ENCODE assay signal across 31 cellular contexts in the genomic region with DNA sequence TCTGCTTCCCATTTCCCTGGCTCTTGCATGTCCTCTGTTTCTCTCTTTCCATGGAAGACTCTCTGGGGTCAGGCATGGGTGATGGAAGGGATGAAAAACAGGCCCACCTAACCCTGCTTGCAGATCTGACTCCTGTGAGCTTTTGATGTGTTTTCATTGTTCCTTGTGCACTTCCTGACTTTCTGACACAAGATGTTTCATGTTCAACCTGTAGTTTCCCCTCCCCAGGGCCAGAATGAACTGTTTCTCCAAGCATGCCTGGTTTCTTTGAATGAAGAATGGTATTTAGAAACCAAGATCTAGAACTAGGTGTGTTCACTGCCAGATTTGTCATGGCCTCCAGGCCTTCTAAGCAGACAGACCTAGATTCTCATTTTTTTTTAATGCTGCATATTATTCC. TPM values are rescaled to one million over a fixed set of nuclear protein-coding genes. Genes with fewer than 3 reads are reported as not detected.
DNase-seq lines count a peak whose midpoint lies in the region; ATAC-seq, FAIRE-seq and TF ChIP-seq lines count a peak whose summit lies in the region.
"Had no signal": no experiment of that assay in that cellular context is flagged by ENCODE, and none has a peak within 500 bp of the region (broad histone marks: within the 10 kb centered on the region; RNA-seq: fewer than 3 reads in every experiment).

No MANE protein-coding gene starts in this region.

- H3K9me3 Mint-ChIP-seq in activated CD4-positive, alpha-beta T cell treated with anti-CD3 and anti-CD28 coated beads for 36 hours (ENCODE audit: low read depth): no peaks in the 10 kb centered on the region
- H3K9me3 Mint-ChIP-seq in MCF 10A (ENCODE audit: unreplicated experiment) (no peaks in the 10 kb centered on the region), astrocyte (ENCODE audit: unreplicated experiment) (no peaks in the 10 kb centered on the region)
- no peaks in the 10 kb centered on the region for H3K9me3 Mint-ChIP-seq in stimulated activated effector memory CD8-positive, alpha-beta T cell treated with anti-CD3 and anti-CD28 coated beads, Interleukin-12 subunit alpha, Interleukin-12 subunit beta, amount 100 ng/mL, for 72 hours
- H3K9me3 Mint-ChIP-seq: CD14-positive monocyte, H9, neural crest cell had no signal

- H3K27ac ChIP-seq in breast epithelium: no peak overlapping the region
- no peak overlapping the region for H3K27ac ChIP-seq in astrocyte (ENCODE audit: low read depth, low read length)
- no peak overlapping the region for H3K27ac ChIP-seq in Peyer's patch
- no peak overlapping the region for H3K27ac ChIP-seq in upper lobe of left lung
- H3K27ac ChIP-seq: hepatocyte, lower lobe of right lung, pancreas, thoracic aorta, VCaP had no signal

- no peak for TF ChIP-seq POLR2A in breast epithelium (IDR thresholded peaks at IDR 0.05)
- TF ChIP-seq POLR2A in Peyer's patch (IDR thresholded peaks at IDR 0.05): no peak
- no peak for TF ChIP-seq POLR2A in upper lobe of left lung (IDR thresholded peaks at IDR 0.05)

- H3K4me3 ChIP-seq in breast epithelium (no peak overlapping the region), astrocyte (ENCODE audit: insufficient read depth, low read depth, low read length) (no peak overlapping the region), Peyer's patch (no peak overlapping the region), upper lobe of left lung (no peak overlapping the region)
- H3K4me3 ChIP-seq: hepatocyte, lower lobe of right lung, mucosa of descending colon, pancreas, thoracic aorta had no signal

- H3K9me3 ChIP-seq in breast epithelium (no peaks in the 10 kb centered on the region), astrocyte (ENCODE audit: insufficient read depth, low read depth, low read length) (no peaks in the 10 kb centered on the region), Peyer's patch (no peaks in the 10 kb centered on the region), upper lobe of left lung (no peaks in the 10 kb centered on the region)
- H3K9me3 ChIP-seq: lower lobe of right lung, mucosa of descending colon, pancreas, thoracic aorta had no signal

- POLR2A ChIA-PET in activated CD4-positive, alpha-beta T cell treated with anti-CD3 and anti-CD28 coated beads for 36 hours (lab: Charles Lee): no interaction called here
- POLR2A ChIA-PET in MCF 10A (lab: Yijun Ruan, JAX): no interaction called here

- H3K4me1 Mint-ChIP-seq in activated CD4-positive, alpha-beta T cell treated with anti-CD3 and anti-CD28 coated beads for 36 hours: peaks cover 15% of the 10 kb centered on the region
- H3K4me1 Mint-ChIP-seq in MCF 10A (ENCODE audit: insufficient read depth, unreplicated experiment) (peaks cover 11% of the 10 kb centered on the region), astrocyte (ENCODE audit: low read depth, unreplicated experiment) (no peaks in the 10 kb centered on the region)
- no peaks in the 10 kb centered on the region for H3K4me1 Mint-ChIP-seq in stimulated activated effector memory CD8-positive, alpha-beta T cell treated with anti-CD3 and anti-CD28 coated beads, Interleukin-12 subunit alpha, Interleukin-12 subunit beta, amount 100 ng/mL, for 72 hours
- H3K4me1 Mint-ChIP-seq: H9, neural crest cell had no signal

- peaks cover 5% of the 10 kb centered on the region for H4K20me1 ChIP-seq in astrocyte (ENCODE audit: insufficient read depth, low read length)

- BruUV-seq in MCF 10A (replicated peaks; lab: Mats Ljungman, UMichigan): no TSS peak

- H3K27ac Mint-ChIP-seq in activated CD4-positive, alpha-beta T cell treated with anti-CD3 and anti-CD28 coated beads for 36 hours: peak overlapping the region; percentile 44
- peak overlapping the region; percentile 55 for H3K27ac Mint-ChIP-seq in MCF 10A (ENCODE audit: low read depth, unreplicated experiment)
- peak overlapping the region; percentile 53 for H3K27ac Mint-ChIP-seq in astrocyte (ENCODE audit: unreplicated experiment)
- H3K27ac Mint-ChIP-seq in stimulated activated effector memory CD8-positive, alpha-beta T cell treated with anti-CD3 and anti-CD28 coated beads, Interleukin-12 subunit alpha, Interleukin-12 subunit beta, amount 100 ng/mL, for 72 hours: peak overlapping the region; percentile 20
- H3K27ac Mint-ChIP-seq: H9 had no signal

- no peak for TF ChIP-seq EP300 in upper lobe of left lung (IDR thresholded peaks at IDR 0.05)

- no peak for ATAC-seq in activated CD4-positive, alpha-beta T cell treated with anti-CD3 and anti-CD28 coated beads for 36 hours
- ATAC-seq in stimulated activated effector memory CD8-positive, alpha-beta T cell treated with anti-CD3 and anti-CD28 coated beads, Interleukin-12 subunit alpha, Interleukin-12 subunit beta, amount 100 ng/mL, for 72 hours: no peak
- no peak for ATAC-seq in upper lobe of left lung (ENCODE audit: low FRiP score in 2 of 2)
- ATAC-seq: lower lobe of right lung, mucosa of descending colon, pancreas, PC-3, SK-N-SH treated with all-trans-retinoic acid at 6 μM for 48 hours had no signal

- no peak for DNase-seq in activated CD4-positive, alpha-beta T cell treated with anti-CD3 and anti-CD28 coated beads for 36 hours
- no peak for DNase-seq in activated CD4-positive, alpha-beta T cell treated with anti-CD3 and anti-CD28 coated beads for 1 hour
- DNase-seq in MCF 10A (ENCODE audit: unreplicated experiment) (no peak), breast epithelium (ENCODE audit: low spot score in 2 of 2) (no peak), astrocyte (ENCODE audit: low read depth) (no peak), Peyer's patch (no peak), upper lobe of left lung (no peak)
- no peak for DNase-seq in stimulated activated effector memory CD8-positive, alpha-beta T cell treated with anti-CD3 and anti-CD28 coated beads, Interleukin-12 subunit alpha, Interleukin-12 subunit beta, amount 100 ng/mL, for 72 hours (ENCODE audit: low spot score in 2 of 2)
- DNase-seq: activated gamma-delta T cell treated with Interleukin-2 at 50 U/mL for 16 hours; anterior cingulate cortex; DND-41; GF-D8; H9; Kasumi-1; lower lobe of right lung; mucosa of descending colon; NCI-H1436 treated with DMSO at 0.1 percent for 48 hours; NCI-H226; NCI-H526 treated with DMSO at 0.1 percent for 48 hours; pancreas; PC-3; stimulated activated naive CD4-positive, alpha-beta T cell treated with Interleukin-2 at 50 U/mL for 16 hours; T-helper 9 cell had no signal

- no peak overlapping the region for H3K9ac ChIP-seq in astrocyte (ENCODE audit: low read length)

- H3K4me3 Mint-ChIP-seq in activated CD4-positive, alpha-beta T cell treated with anti-CD3 and anti-CD28 coated beads for 36 hours: no peak overlapping the region
- H3K4me3 Mint-ChIP-seq in MCF 10A (ENCODE audit: unreplicated experiment): no peak overlapping the region
- no peak overlapping the region for H3K4me3 Mint-ChIP-seq in astrocyte (ENCODE audit: unreplicated experiment)
- H3K4me3 Mint-ChIP-seq in stimulated activated effector memory CD8-positive, alpha-beta T cell treated with anti-CD3 and anti-CD28 coated beads, Interleukin-12 subunit alpha, Interleukin-12 subunit beta, amount 100 ng/mL, for 72 hours: no peak overlapping the region
- H3K4me3 Mint-ChIP-seq: CD14-positive monocyte, H9, neural crest cell had no signal

- no peak overlapping the region for H3K4me2 ChIP-seq in astrocyte (ENCODE audit: low read length)
- H3K4me2 ChIP-seq: hepatocyte had no signal

- H3K4me1 ChIP-seq in breast epithelium (no peaks in the 10 kb centered on the region), astrocyte (ENCODE audit: insufficient read depth, low read length) (no peaks in the 10 kb centered on the region), Peyer's patch (no peaks in the 10 kb centered on the region), upper lobe of left lung (peaks cover 4 to 18% (median 10%) of the 10 kb centered on the region in 4 donors)
- H3K4me1 ChIP-seq: pancreas had no signal

- peaks cover 68% of the 10 kb centered on the region for H3K36me3 Mint-ChIP-seq in activated CD4-positive, alpha-beta T cell treated with anti-CD3 and anti-CD28 coated beads for 36 hours (ENCODE audit: low read depth)
- peaks cover 95% of the 10 kb centered on the region for H3K36me3 Mint-ChIP-seq in MCF 10A (ENCODE audit: insufficient read depth, unreplicated experiment)
- peaks cover 17% of the 10 kb centered on the region for H3K36me3 Mint-ChIP-seq in astrocyte (ENCODE audit: low read depth, unreplicated experiment)
- H3K36me3 Mint-ChIP-seq in stimulated activated effector memory CD8-positive, alpha-beta T cell treated with anti-CD3 and anti-CD28 coated beads, Interleukin-12 subunit alpha, Interleukin-12 subunit beta, amount 100 ng/mL, for 72 hours: peaks cover 99% of the 10 kb centered on the region

- H2AFZ ChIP-seq in astrocyte (ENCODE audit: low read depth, low read length): no peak overlapping the region
- H2AFZ ChIP-seq: hepatocyte had no signal

- no peaks in the 10 kb centered on the region for H3K79me2 ChIP-seq in astrocyte (ENCODE audit: insufficient read depth, low read length)
- H3K79me2 ChIP-seq: hepatocyte had no signal

- H3K27me3 ChIP-seq in breast epithelium (no peaks in the 10 kb centered on the region), astrocyte (ENCODE audit: insufficient read depth, low read length) (no peaks in the 10 kb centered on the region), Peyer's patch (no peaks in the 10 kb centered on the region), upper lobe of left lung (no peaks in the 10 kb centered on the region)
- H3K27me3 ChIP-seq: hepatocyte, pancreas had no signal

- intact Hi-C loops in activated CD4-positive, alpha-beta T cell treated with anti-CD3 and anti-CD28 coated beads for 36 hours (cut with DNase I, micrococcal nuclease): no loop called here
- intact Hi-C loops in MCF 10A (cut with micrococcal nuclease): no loop called here
- intact Hi-C loops in breast epithelium (cut with DNase I; ENCODE audit: low total_unique reads): no loop called here

- FAIRE-seq in astrocyte (lab: Jason Lieb, UNC): no peak
- FAIRE-seq: D721Med, pancreas, urothelium cell line had no signal

- CTCF ChIA-PET in activated CD4-positive, alpha-beta T cell treated with anti-CD3 and anti-CD28 coated beads for 36 hours (lab: Charles Lee): no interaction called here
- CTCF ChIA-PET in MCF 10A (lab: Yijun Ruan, JAX): interaction anchor here (2.0 kb wide), 1 partner anchor 173 kb away, joined by 8 read pairs; no protein-coding TSS in a partner anchor

- H3K36me3 ChIP-seq in breast epithelium (peaks cover 5% of the 10 kb centered on the region), astrocyte (ENCODE audit: insufficient read depth, low read length) (peaks cover 73% of the 10 kb centered on the region), Peyer's patch (peaks cover 0 to 98% (median 0%) of the 10 kb centered on the region in 3 donors), upper lobe of left lung (peaks cover 56 to 100% (median 81%) of the 10 kb centered on the region in 4 donors)

- H3K27me3 Mint-ChIP-seq in activated CD4-positive, alpha-beta T cell treated with anti-CD3 and anti-CD28 coated beads for 36 hours: no peaks in the 10 kb centered on the region
- no peaks in the 10 kb centered on the region for H3K27me3 Mint-ChIP-seq in MCF 10A (ENCODE audit: insufficient read depth, unreplicated experiment)
- no peaks in the 10 kb centered on the region for H3K27me3 Mint-ChIP-seq in astrocyte (ENCODE audit: low read depth, unreplicated experiment)

- TF ChIP-seq CTCF in MCF 10A (IDR thresholded peaks at IDR 0.05; ENCODE audit: unreplicated experiment) (no peak), breast epithelium (IDR thresholded peaks at IDR 0.05) (no peak), astrocyte (IDR thresholded peaks at IDR 0.05; ENCODE audit: insufficient read depth, low read depth, low read length) (no peak), Peyer's patch (IDR thresholded peaks at IDR 0.05) (no peak), upper lobe of left lung (IDR thresholded peaks at IDR 0.05) (no peak)

RNA-seq across cellular contexts. Expression of gene CRTC3, which starts 36.1 kb away (rescaled TPM):
- total RNA-seq in activated CD4-positive, alpha-beta T cell treated with anti-CD3 and anti-CD28 coated beads for 36 hours: 10 to 100 TPM; 32.4 to 36.2 TPM
- total RNA-seq in MCF 10A (2022) (22.6 and 25.9 TPM in 2 replicates), breast epithelium (10 to 100 TPM; 29.4 to 40.6 (median 36.2) TPM), astrocyte (21.4 and 22.2 TPM in 2 replicates), Peyer's patch (10 to 100 TPM; 19.8 to 33.1 (median 25.9) TPM), upper lobe of left lung (10 to 100 TPM; 30.9 to 42.7 (median 35.1) TPM)
